In the genomic region with DNA sequence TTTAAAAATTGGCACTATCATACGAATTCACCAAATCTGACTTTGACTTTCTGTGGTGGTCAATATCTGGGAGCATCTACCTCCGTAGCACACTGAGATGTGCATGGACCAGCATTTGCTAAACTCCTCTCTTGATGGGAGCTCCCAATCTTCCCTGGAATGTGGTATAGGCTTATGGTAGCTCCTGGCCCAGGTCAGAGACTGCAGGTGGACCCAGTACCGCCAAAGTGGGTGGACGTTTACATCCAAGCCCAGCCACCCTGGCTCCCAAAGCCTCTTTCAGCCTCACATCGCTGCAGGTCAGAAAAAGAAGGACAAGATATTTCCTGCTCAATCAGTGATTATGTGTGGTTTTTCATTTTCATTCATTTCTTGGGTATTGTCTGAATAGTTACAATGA, we compare ENCODE assay signal across 16 cellular contexts. TPM values are rescaled to one million over a fixed set of nuclear protein-coding genes. Genes with fewer than 3 reads are reported as not detected.
"Had no signal": no experiment of that assay in that cellular context is flagged by ENCODE, and none has a peak within 500 bp of the region (broad histone marks: within the 10 kb centered on the region; RNA-seq: fewer than 3 reads in every experiment).

No MANE protein-coding gene starts in this region.

- H3K36me3 Mint-ChIP-seq: naive B cell had no signal

- H3K4me3 Mint-ChIP-seq: central memory CD8-positive, alpha-beta T cell; effector memory CD8-positive, alpha-beta T cell; naive B cell had no signal

- H3K79me2 ChIP-seq: parathyroid adenoma had no signal

- H3K27ac Mint-ChIP-seq: effector memory CD8-positive, alpha-beta T cell had no signal

- ATAC-seq: effector memory CD8-positive, alpha-beta T cell; heart left ventricle; left colon; sciatic nerve had no signal

- H3K36me3 ChIP-seq: heart left ventricle, prostate gland had no signal

- H3K4me3 ChIP-seq: heart left ventricle, prostate gland had no signal

- H3K4me1 ChIP-seq: heart left ventricle, parathyroid adenoma, prostate gland had no signal

- H3K4me1 Mint-ChIP-seq: central memory CD8-positive, alpha-beta T cell; naive B cell had no signal

- H2AFZ ChIP-seq: parathyroid adenoma had no signal

- H3K9me3 ChIP-seq: prostate gland had no signal

- DNase-seq: effector memory CD8-positive, alpha-beta T cell; foreskin melanocyte; heart left ventricle; hippocampal formation; naive B cell; occipital lobe; stimulated activated CD4-positive, alpha-beta T cell treated with anti-CD3 and anti-CD28 coated beads, Interleukin-2, amount 100 ng/mL, for 24 hours; stimulated activated CD4-positive, alpha-beta T cell treated with anti-CD3 and anti-CD28 coated beads, Interleukin-4, amount 100 ng/mL, for 4 hours; stimulated activated naive CD4-positive, alpha-beta T cell; trophoblast cell had no signal

- H3K9ac ChIP-seq: parathyroid adenoma had no signal

- H3K9me3 Mint-ChIP-seq: central memory CD8-positive, alpha-beta T cell; effector memory CD8-positive, alpha-beta T cell had no signal

- H3K27ac ChIP-seq: heart left ventricle, parathyroid adenoma, prostate gland had no signal

RNA-seq across cellular contexts. Expression of a gene that starts 43.1 kb away (rescaled TPM):
- total RNA-seq: epithelial cell of proximal tubule had no signal
